In the genomic region with DNA sequence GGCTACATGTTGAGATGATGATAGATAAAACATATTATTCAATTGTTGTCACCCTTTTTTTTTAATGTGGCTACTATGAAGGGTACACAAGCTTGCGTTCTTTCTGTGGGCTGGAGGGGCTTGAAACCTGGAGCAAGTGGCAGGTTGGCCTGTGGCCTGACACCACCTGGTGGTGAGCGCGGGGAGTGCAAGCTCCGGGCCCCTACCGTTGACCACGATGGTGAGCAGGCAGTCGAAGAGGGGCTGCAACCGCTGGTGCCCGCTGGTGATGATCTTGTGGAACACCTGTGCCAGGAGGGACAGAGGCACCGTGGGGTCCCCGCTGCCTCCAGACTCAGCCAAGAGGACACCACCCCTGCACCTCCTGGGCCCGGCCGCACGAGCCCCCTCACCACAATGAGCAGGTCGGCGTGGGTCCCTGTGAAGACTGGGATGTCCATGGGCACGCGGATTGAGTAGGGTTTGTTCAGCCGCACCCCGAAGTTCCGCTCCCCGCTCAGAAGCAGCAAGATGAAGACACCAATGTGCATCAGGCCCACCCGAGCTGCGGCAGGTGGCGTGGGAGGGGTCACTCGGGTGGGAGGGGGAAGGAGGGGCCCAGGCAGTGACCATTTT, we compare ENCODE assay signal across 9 cellular contexts. TPM values are rescaled to one million over a fixed set of nuclear protein-coding genes. Genes with fewer than 3 reads are reported as not detected.
DNase-seq lines count a peak whose midpoint lies in the region; ATAC-seq and TF ChIP-seq lines count a peak whose summit lies in the region.
"Had no signal": no experiment of that assay in that cellular context is flagged by ENCODE, and none has a peak within 500 bp of the region (broad histone marks: within the 10 kb centered on the region; RNA-seq: fewer than 3 reads in every experiment).

No MANE protein-coding gene starts in this region.

- 42 to 45% methylated on average over 26 of the region's 26 CpGs for WGBS in heart right ventricle, 2 donors

- DNase-seq in ELF-1 (ENCODE audit: low read depth, low spot score) (peak; percentile 87), MG63 (peak; percentile 55), T follicular helper cell (ENCODE audit: low read depth) (peak; percentile 63), heart right ventricle (peak; percentile 76 to 82), gastrocnemius medialis (peak; percentile 39 to 45)
- peak; percentile 73 to 94 for DNase-seq in activated naive CD4-positive, alpha-beta T cell treated with anti-CD3 and anti-CD28 coated beads, Interleukin-2, amount 50 U/mL, for 72 hours (ENCODE audit: low spot score in 2 of 2)

- intact Hi-C loops in heart right ventricle (cut with DNase I) = loop anchor here in 3 of 10 donors (5.0 kb wide), 2 partner anchors 36 to 166 kb away; a partner anchor contains a TSS
- intact Hi-C loops in gastrocnemius medialis (cut with DNase I; ENCODE audit: low total_unique reads) = loop anchor here (1.0 to 10.0 kb wide), 3 partner anchors 35 to 213 kb away; a partner anchor contains a TSS

- no peak overlapping the region for H3K27ac Mint-ChIP-seq in activated naive CD4-positive, alpha-beta T cell treated with anti-CD3 and anti-CD28 coated beads, Interleukin-2, amount 50 U/mL, for 72 hours
- H3K27ac Mint-ChIP-seq: dendritic cell treated with granulocyte-macrophage colony-stimulating factor and Interleukin-4, amounts not matched to agents 40 ng/mL and 50 ng/mL, for 4 days had no signal

- no peaks in the 10 kb centered on the region for H3K36me3 Mint-ChIP-seq in activated naive CD4-positive, alpha-beta T cell treated with anti-CD3 and anti-CD28 coated beads, Interleukin-2, amount 50 U/mL, for 72 hours

- no peaks in the 10 kb centered on the region for H3K9me3 ChIP-seq in MG63
- H3K9me3 ChIP-seq in heart right ventricle = no peaks in the 10 kb centered on the region
- H3K9me3 ChIP-seq in gastrocnemius medialis = no peaks in the 10 kb centered on the region

- H3K27me3 ChIP-seq in MG63 (no peaks in the 10 kb centered on the region), heart right ventricle (no peaks in the 10 kb centered on the region), gastrocnemius medialis (no peaks in the 10 kb centered on the region)

- peak; percentile 53 to 66 for ATAC-seq in activated naive CD4-positive, alpha-beta T cell treated with anti-CD3 and anti-CD28 coated beads, Interleukin-2, amount 50 U/mL, for 72 hours
- ATAC-seq in heart right ventricle = peak in 7 of 8 donors; percentile 29 to 55 (median 43)
- peak in 1 of 2 donors; percentile 44 for ATAC-seq in gastrocnemius medialis
- ATAC-seq in GM19324 (IDR thresholded peaks at IDR 0.05; ENCODE audit: low FRiP score, unreplicated experiment) = no peak
- ATAC-seq in GM21381 (IDR thresholded peaks at IDR 0.05; ENCODE audit: unreplicated experiment) = no peak

- no peaks in the 10 kb centered on the region for H3K36me3 ChIP-seq in MG63
- peaks cover 0 to 70% (median 0%) of the 10 kb centered on the region in 9 donors for H3K36me3 ChIP-seq in heart right ventricle
- H3K36me3 ChIP-seq in gastrocnemius medialis = no peaks in the 10 kb centered on the region

- H3K4me3 ChIP-seq in MG63 = no peak overlapping the region
- H3K4me3 ChIP-seq in heart right ventricle = no peak overlapping the region
- H3K4me3 ChIP-seq in gastrocnemius medialis = no peak overlapping the region

- no peak for TF ChIP-seq POLR2A in gastrocnemius medialis (IDR thresholded peaks at IDR 0.05)

- H3K27ac ChIP-seq in heart right ventricle (no peak overlapping the region), gastrocnemius medialis (no peak overlapping the region)

- TF ChIP-seq CTCF in heart right ventricle (IDR thresholded peaks at IDR 0.05) (peak; percentile 87 to 96 (median 91)), gastrocnemius medialis (IDR thresholded peaks at IDR 0.05 in 4 of 5, conservative IDR thresholded peaks at IDR 0.05 in 1 of 5) (peak; percentile 67 to 93 (median 88))

- H3K4me1 ChIP-seq in heart right ventricle (peaks cover 0 to 6% (median 4%) of the 10 kb centered on the region in 9 donors), gastrocnemius medialis (no peaks in the 10 kb centered on the region)

- no peaks in the 10 kb centered on the region for H3K9me3 Mint-ChIP-seq in activated naive CD4-positive, alpha-beta T cell treated with anti-CD3 and anti-CD28 coated beads, Interleukin-2, amount 50 U/mL, for 72 hours

- in situ Hi-C loops in gastrocnemius medialis (cut with MboI; ENCODE audit: low sequenced_read_pairs in 4 of 4) = loop anchor here in 1 of 4 donors (25.0 kb wide), 1 partner anchor 229 kb away; a partner anchor contains a TSS

RNA-seq across cellular contexts. Expression of a gene that starts 14.5 kb away (rescaled TPM):
- not detected in 2 replicates for total RNA-seq in MG63 (2014; rRNA removed; shearing (Covaris generic); ENCODE audit: low replicate concordance)
- total RNA-seq in activated naive CD4-positive, alpha-beta T cell treated with anti-CD3 and anti-CD28 coated beads, Interleukin-2, amount 50 U/mL, for 72 hours = 1 to 10 TPM; 1.6 to 2.8 TPM
- total RNA-seq in heart right ventricle (10 to 100 TPM in 4 of 10 donors, 1 to 10 TPM in 6; 3.9 to 15.5 (median 9.5) TPM), gastrocnemius medialis (1 to 10 TPM; 2.2 to 4.3 (median 2.9) TPM)
- polyA plus RNA-seq in heart right ventricle = 10 to 100 TPM in 1 of 2 donors, 1 to 10 TPM in 1; 8.0 to 23.8 TPM

RNA-seq across cellular contexts. Expression of a gene that starts 22.3 kb away (rescaled TPM):
- not detected in 2 replicates for total RNA-seq in MG63 (2014; rRNA removed; shearing (Covaris generic); ENCODE audit: low replicate concordance)
- not detected for total RNA-seq in activated naive CD4-positive, alpha-beta T cell treated with anti-CD3 and anti-CD28 coated beads, Interleukin-2, amount 50 U/mL, for 72 hours
- total RNA-seq in heart right ventricle (not detected), gastrocnemius medialis (not detected)
- polyA plus RNA-seq in heart right ventricle = not detected

RNA-seq across cellular contexts. Expression of a gene that starts 29.4 kb away (rescaled TPM):
- total RNA-seq in MG63 (2014; rRNA removed; shearing (Covaris generic); ENCODE audit: low replicate concordance) = 2.2 and 4.2 TPM in 2 replicates
- total RNA-seq in activated naive CD4-positive, alpha-beta T cell treated with anti-CD3 and anti-CD28 coated beads, Interleukin-2, amount 50 U/mL, for 72 hours = 1 to 10 TPM; 1.5 TPM
- total RNA-seq in heart right ventricle (10 to 100 TPM; 10.8 to 25.3 (median 16.3) TPM), gastrocnemius medialis (1 to 10 TPM; 1.3 to 3.6 (median 2.6) TPM)
- polyA plus RNA-seq in heart right ventricle = 10 to 100 TPM in 1 of 2 donors, 1 to 10 TPM in 1; 8.5 to 11.9 TPM

RNA-seq across cellular contexts. Expression of a gene that starts 34.0 kb away (rescaled TPM):
- total RNA-seq in MG63 (2014; rRNA removed; shearing (Covaris generic); ENCODE audit: low replicate concordance) = not detected in 2 replicates
- total RNA-seq in activated naive CD4-positive, alpha-beta T cell treated with anti-CD3 and anti-CD28 coated beads, Interleukin-2, amount 50 U/mL, for 72 hours = not detected
- total RNA-seq in heart right ventricle (not detected), gastrocnemius medialis (under 1 TPM in 1 of 4 donors, not detected in 3; 0.19 TPM)
- polyA plus RNA-seq in heart right ventricle = not detected

RNA-seq across cellular contexts. Expression of a gene that starts 35.0 kb away (rescaled TPM):
- total RNA-seq in MG63 (2014; rRNA removed; shearing (Covaris generic); ENCODE audit: low replicate concordance) = not detected in 2 replicates
- not detected for total RNA-seq in activated naive CD4-positive, alpha-beta T cell treated with anti-CD3 and anti-CD28 coated beads, Interleukin-2, amount 50 U/mL, for 72 hours
- total RNA-seq in heart right ventricle (not detected), gastrocnemius medialis (not detected)
- not detected for polyA plus RNA-seq in heart right ventricle

Comparison
In these comparisons a context has a peak if more than half of its experiments do, and no peak if none do; other contexts are left out.
1. ATAC-seq: peak in activated naive CD4-positive, alpha-beta T cell treated with anti-CD3 and anti-CD28 coated beads, Interleukin-2, amount 50 U/mL, for 72 hours (2 of 2) and heart right ventricle (7 of 8); none in GM19324 (single experiment) and GM21381 (single experiment).
2. Peak in every context shown above with its lines, with median percentiles within 50 percentile points of each other: DNase-seq.